Comparison of ENCODE assay signal across 8 cellular contexts in genomic region chr17:81927653-81928496, GRCh38. TPM values are rescaled to one million over a fixed set of nuclear protein-coding genes. Genes with fewer than 3 reads are reported as not detected.
DNase-seq lines count a peak whose midpoint lies in the region; ATAC-seq and TF ChIP-seq lines count a peak whose summit lies in the region.

Gene MAFG (minus strand): TSS chr17:81927735. CDS start chr17:81923185, 4,550 bp downstream.

- H3K79me2 ChIP-seq in ACC112 (ENCODE audit: control insufficient read depth, insufficient read depth, low read length, unreplicated experiment), result peaks cover 38% of the 10 kb centered on the region

- H3K27me3 Mint-ChIP-seq in immature natural killer cell (ENCODE audit: low read depth in 3 of 3), result peaks cover 3 to 9% (median 6%) of the 10 kb centered on the region in 3 donors

- peak within 1 kb of the TSS in 5 of 6 donors; percentile 40 to 64 (median 46) for H3K27ac Mint-ChIP-seq in immature natural killer cell

- H3K27me3 ChIP-seq in ACC112 (ENCODE audit: insufficient read depth, low read length) (no peaks in the 10 kb centered on the region), WERI-Rb-1 (ENCODE audit: insufficient read depth, low read depth, severe bottlenecking) (no peaks in the 10 kb centered on the region), breast epithelium (no peaks in the 10 kb centered on the region)

- peak within 1 kb of the TSS; percentile 94 for H3K4me3 ChIP-seq in ACC112 (ENCODE audit: low read depth, low read length)
- peak within 1 kb of the TSS; percentile 70 for H3K4me3 ChIP-seq in WERI-Rb-1 (ENCODE audit: low read depth, low read length)
- H3K4me3 ChIP-seq in breast epithelium, result peak within 1 kb of the TSS; percentile 94 to 100 (median 98)

- no peak for TF ChIP-seq POLR2A in breast epithelium (IDR thresholded peaks at IDR 0.05)

- H3K4me3 Mint-ChIP-seq in immature natural killer cell, result peak within 1 kb of the TSS; percentile 69 to 81 (median 73)

- H3K9me3 Mint-ChIP-seq in immature natural killer cell, result no peaks in the 10 kb centered on the region

- H3K4me1 ChIP-seq in ACC112 (ENCODE audit: control insufficient read depth, insufficient read depth, low read length, unreplicated experiment) (peaks cover 26% of the 10 kb centered on the region), breast epithelium (peaks cover 11 to 12% of the 10 kb centered on the region in 2 donors)

- H3K27ac ChIP-seq in ACC112 (ENCODE audit: low read depth, low read length) (peak within 1 kb of the TSS; percentile 88), WERI-Rb-1 (peak within 1 kb of the TSS; percentile 78), breast epithelium (peak within 1 kb of the TSS; percentile 94 to 98)

- peaks cover 7 to 12% of the 10 kb centered on the region in 2 donors for H3K4me1 Mint-ChIP-seq in immature natural killer cell

- H3K9me3 ChIP-seq in WERI-Rb-1 (ENCODE audit: severe bottlenecking), result no peaks in the 10 kb centered on the region
- no peaks in the 10 kb centered on the region for H3K9me3 ChIP-seq in breast epithelium

- no peaks in the 10 kb centered on the region for H3K36me3 Mint-ChIP-seq in immature natural killer cell

- intact Hi-C loops in breast epithelium (cut with DNase I; ENCODE audit: low total_unique reads), result no loop called here

- ATAC-seq in GM18867 (IDR thresholded peaks at IDR 0.05; ENCODE audit: unreplicated experiment) (peak; percentile 64), HG03159 (IDR thresholded peaks at IDR 0.05; ENCODE audit: unreplicated experiment) (peak; percentile 59)

- TF ChIP-seq CTCF in WERI-Rb-1 (IDR thresholded peaks at IDR 0.05; ENCODE audit: low read depth, low read length), result peak; percentile 77
- peak in 1 of 3 donors; percentile 8 for TF ChIP-seq CTCF in breast epithelium (IDR thresholded peaks at IDR 0.05)

- H3K36me3 ChIP-seq in ACC112 (ENCODE audit: insufficient read depth, low read length), result no peaks in the 10 kb centered on the region
- H3K36me3 ChIP-seq in WERI-Rb-1, result peaks cover 14% of the 10 kb centered on the region
- H3K36me3 ChIP-seq in breast epithelium, result no peaks in the 10 kb centered on the region

- DNase-seq in NCI-H2227 (lab: John Stamatoyannopoulos, UW; ENCODE audit: unreplicated experiment) (peak; percentile 97), WERI-Rb-1 (peak; percentile 94), breast epithelium (ENCODE audit: low spot score in 2 of 2) (peak; percentile 90), immature natural killer cell (peak; percentile 90 to 93 (median 92)), smooth muscle cell of the brain vasculature (ENCODE audit: low read depth, low spot score) (peak; percentile 88)

- H2AFZ ChIP-seq in ACC112 (ENCODE audit: low read length, unreplicated experiment), result peak within 1 kb of the TSS; percentile 79

RNA-seq across cellular contexts. Expression of gene MAFG, which starts in this region (rescaled TPM):
- 10 to 100 TPM; 12.3 to 15.2 (median 14.1) TPM for total RNA-seq in breast epithelium
- 1 to 10 TPM; 1.1 to 4.8 (median 1.3) TPM for polyA plus RNA-seq in immature natural killer cell

Comparison
In these comparisons a context has a peak if more than half of its experiments do, and no peak if none do; other contexts are left out.
1. Peak in every context shown above with its lines: DNase-seq, ATAC-seq, H3K4me3 ChIP-seq and H3K27ac ChIP-seq.